Comparison of ENCODE assay signal across 9 cellular contexts in genomic region chr3:177602601-177603136, GRCh38.
A peak's percentile ranks its signal among the peaks of the same experiment; 100 is the strongest.
DNase-seq lines count a peak whose midpoint lies in the region; ATAC-seq and TF ChIP-seq lines count a peak whose summit lies in the region.
"Had no signal": no experiment of that assay in that cellular context is flagged by ENCODE, and none has a peak within 500 bp of the region (broad histone marks: within the 10 kb centered on the region; RNA-seq: fewer than 3 reads in every experiment).

No MANE protein-coding gene starts in this region.

- H3K9me2 ChIP-seq in DOHH2 (replicated peaks; ENCODE audit: control insufficient read depth, low read length): no peaks in the 10 kb centered on the region
- no peaks in the 10 kb centered on the region for H3K9me2 ChIP-seq in MM.1S (replicated peaks; ENCODE audit: insufficient read depth, low read length)

- no peak overlapping the region for H3K4me3 ChIP-seq in DOHH2 (ENCODE audit: low read length)
- no peak overlapping the region for H3K4me3 ChIP-seq in MM.1S (ENCODE audit: low read length)

- DNase-seq in MM.1S (no peak), astrocyte of the hippocampus (ENCODE audit: low read depth, low spot score) (peak; percentile 58), osteocyte (ENCODE audit: extremely low spot score, unreplicated experiment) (no peak), T-helper 9 cell (no peak), NCI-H526 treated with DMSO at 0.1 percent for 48 hours (lab: John Stamatoyannopoulos, UW) (no peak)
- DNase-seq in stimulated activated CD8-positive, alpha-beta memory T cell treated with anti-CD3 and anti-CD28 coated beads, Interleukin-4, amount 100 ng/mL, for 48 hours: no peak
- DNase-seq: activated CD4-positive, CD25-positive, alpha-beta regulatory T cell had no signal

- H3K79me2 ChIP-seq in DOHH2 (ENCODE audit: control insufficient read depth, low read length) (no peaks in the 10 kb centered on the region), MM.1S (ENCODE audit: low read length) (no peaks in the 10 kb centered on the region)

- ATAC-seq in GM18520 (IDR thresholded peaks at IDR 0.05; ENCODE audit: unreplicated experiment): no peak

- no peak overlapping the region for H2AFZ ChIP-seq in MM.1S (ENCODE audit: low read length)

- H3K4me1 ChIP-seq in DOHH2 (ENCODE audit: control insufficient read depth, low read length) (peaks cover 46% of the 10 kb centered on the region), MM.1S (ENCODE audit: low read length) (peaks cover 32% of the 10 kb centered on the region)

- peak overlapping the region; percentile 24 for H3K27ac Mint-ChIP-seq in osteocyte (ENCODE audit: unreplicated experiment)

- no peaks in the 10 kb centered on the region for H3K36me3 ChIP-seq in DOHH2 (ENCODE audit: control insufficient read depth, low read length)
- H3K36me3 ChIP-seq in MM.1S (replicated peaks; ENCODE audit: insufficient read depth, low read length): no peaks in the 10 kb centered on the region

- peaks cover 3% of the 10 kb centered on the region for H3K9me3 Mint-ChIP-seq in osteocyte (ENCODE audit: unreplicated experiment)

- H3K27ac ChIP-seq in DOHH2 (ENCODE audit: low read depth, low read length) (no peak overlapping the region), MM.1S (ENCODE audit: low read length) (no peak overlapping the region; the same call in 1 of the 2 replicates)

- H3K27me3 ChIP-seq in DOHH2 (ENCODE audit: control insufficient read depth, low read length) (no peaks in the 10 kb centered on the region), MM.1S (replicated peaks; ENCODE audit: insufficient read depth, low read length) (no peaks in the 10 kb centered on the region)

- no peak overlapping the region for H3K4me3 Mint-ChIP-seq in osteocyte (ENCODE audit: unreplicated experiment)

- H3K4me2 ChIP-seq in DOHH2 (ENCODE audit: low read length) (peak overlapping the region; percentile 2; the same call in 1 of the 2 replicates), MM.1S (ENCODE audit: low read depth, low read length) (peak overlapping the region; percentile 10)

- TF ChIP-seq CTCF in DOHH2 (IDR thresholded peaks at IDR 0.05; ENCODE audit: low read depth, low read length, poor library complexity, severe bottlenecking) (no peak), MM.1S (IDR thresholded peaks at IDR 0.05; ENCODE audit: low read length) (no peak), osteocyte (IDR thresholded peaks at IDR 0.05) (no peak)

- H4K20me1 ChIP-seq in DOHH2 (ENCODE audit: control insufficient read depth, insufficient read depth, low read depth, low read length) (no peaks in the 10 kb centered on the region), MM.1S (ENCODE audit: insufficient read depth, low read length) (no peaks in the 10 kb centered on the region)

- H3K9me3 ChIP-seq in DOHH2 (ENCODE audit: control insufficient read depth, insufficient read depth, low read length): no peaks in the 10 kb centered on the region
- no peaks in the 10 kb centered on the region for H3K9me3 ChIP-seq in MM.1S (replicated peaks; ENCODE audit: insufficient read depth, low read length)

- peaks cover 2% of the 10 kb centered on the region for H3K36me3 Mint-ChIP-seq in osteocyte (ENCODE audit: unreplicated experiment)

- no peaks in the 10 kb centered on the region for H3K27me3 Mint-ChIP-seq in osteocyte (ENCODE audit: unreplicated experiment)

- H3F3A ChIP-seq in DOHH2 (ENCODE audit: control insufficient read depth, insufficient read depth): peaks cover 4% of the 10 kb centered on the region
- H3F3A ChIP-seq in MM.1S (ENCODE audit: insufficient read depth, low read length): peaks cover 16% of the 10 kb centered on the region

- peaks cover 54% of the 10 kb centered on the region for H3K4me1 Mint-ChIP-seq in osteocyte (ENCODE audit: unreplicated experiment)

- no peak overlapping the region for H3K9ac ChIP-seq in MM.1S (ENCODE audit: low read length)
